In genomic region chr3:24378313-24378712, GRCh38 we compare ENCODE assay signal across 1 cellular context.
A peak's percentile ranks its signal among the peaks of the same experiment; 100 is the strongest.
TF ChIP-seq lines count a peak whose summit lies in the region.

No MANE protein-coding gene starts in this region.

TF ChIP-seq in K562, 482 proteins besides CTCF, POLR2A, EP300 and RAD21 (continued from another document):
- 0 out of 2 replicates have a peak, but pooled peaks have one; percentile 20 for TF ChIP-seq SMARCA4 (IDR thresholded peaks at IDR 0.05)
- TF ChIP-seq DACH1 (IDR thresholded peaks at IDR 0.05; ENCODE audit: partially characterized antibody) = peak; percentile 75
- TF ChIP-seq ZNF778 (CRISPR knock-in tag; IDR thresholded peaks at IDR 0.05) = no peak
- no peak for TF ChIP-seq ATF1 (CRISPR knock-in tag; IDR thresholded peaks at IDR 0.05)
- peak; percentile 21; the same call in 1 of the 2 replicates for TF ChIP-seq ATF1 (tag; IDR thresholded peaks at IDR 0.05)
- no peak for TF ChIP-seq KHSRP (IDR thresholded peaks at IDR 0.05)
- TF ChIP-seq CBFA2T2 (conservative IDR thresholded peaks at IDR 0.05) = 0 out of 2 replicates have a peak, but pooled peaks have one; percentile 12
- 0 out of 2 replicates have a peak, but pooled peaks have one; percentile 35 for TF ChIP-seq ZNF592 (IDR thresholded peaks at IDR 0.05)
- TF ChIP-seq JUND (IDR thresholded peaks at IDR 0.05; ENCODE audit: borderline replicate concordance, low read depth, low read length) = no peak
- peak; percentile 12; the same call in 1 of the 3 replicates for TF ChIP-seq JUND (tag; IDR thresholded peaks at IDR 0.05; ENCODE audit: borderline replicate concordance, low read depth, low read length)
- peak; percentile 43; the same call in 1 of the 2 replicates for TF ChIP-seq GATAD2B (IDR thresholded peaks at IDR 0.05; ENCODE audit: borderline replicate concordance)
- no peak for TF ChIP-seq ZNF507 (tag; conservative IDR thresholded peaks at IDR 0.05)
- TF ChIP-seq ARID1B (IDR thresholded peaks at IDR 0.05) = peak; percentile 62
- TF ChIP-seq ZFP1 (CRISPR knock-in tag; IDR thresholded peaks at IDR 0.05) = no peak
- peak; percentile 41 for TF ChIP-seq TCF3 (CRISPR knock-in tag; IDR thresholded peaks at IDR 0.05)
- peak; percentile 67 for TF ChIP-seq DPF2 (IDR thresholded peaks at IDR 0.05)
- TF ChIP-seq RCOR1 (IDR thresholded peaks at IDR 0.05; ENCODE audit: borderline replicate concordance in 1 of 2, low read depth in 2 of 2, low read length in 2 of 2) = peak in 1 of 2 experiments; percentile 55; a peak in 1 of 4 replicates
